Comparison of ENCODE assay signal across 24 cellular contexts in genomic region chr6:21128601-21129000, GRCh38.
"Had no signal": no experiment of that assay in that cellular context is flagged by ENCODE, and none has a peak within 500 bp of the region (broad histone marks: within the 10 kb centered on the region; RNA-seq: fewer than 3 reads in every experiment).

No MANE protein-coding gene starts in this region.

- H3K4me3 Mint-ChIP-seq: mesothelial cell of epicardium; naive thymus-derived CD4-positive, alpha-beta T cell had no signal

- H3K9me3 Mint-ChIP-seq: mesothelial cell of epicardium had no signal

- H3K4me1 ChIP-seq: foreskin keratinocyte, left lung, lower lobe of right lung had no signal

- H3K36me3 Mint-ChIP-seq: mesothelial cell of epicardium had no signal

- H3K27ac Mint-ChIP-seq: mesothelial cell of epicardium; naive thymus-derived CD4-positive, alpha-beta T cell had no signal

- H3K36me3 ChIP-seq: esophagus muscularis mucosa, gastrocnemius medialis, heart right ventricle, left lung, lower lobe of right lung had no signal

- H3K27ac ChIP-seq: coronary artery, dorsolateral prefrontal cortex, epithelial cell of prostate, esophagus muscularis mucosa, foreskin keratinocyte, gastrocnemius medialis, heart right ventricle, left lung, lower lobe of right lung had no signal

- H3K27me3 Mint-ChIP-seq: naive thymus-derived CD4-positive, alpha-beta T cell had no signal

- ATAC-seq: foreskin keratinocyte; gastrocnemius medialis; heart right ventricle; left cardiac atrium; left lung; left ventricle myocardium superior; lower lobe of right lung; mucosa of descending colon; naive thymus-derived CD4-positive, alpha-beta T cell had no signal

- H3K27me3 ChIP-seq: dorsolateral prefrontal cortex, esophagus muscularis mucosa, foreskin keratinocyte, gastrocnemius medialis, heart right ventricle, left lung had no signal

- H3K9me3 ChIP-seq: esophagus muscularis mucosa, gastrocnemius medialis, heart right ventricle, left lung, lower lobe of right lung, mucosa of descending colon had no signal

- FAIRE-seq: colon, endothelial cell of umbilical vein, keratinocyte had no signal

- H3K4me3 ChIP-seq: coronary artery, dorsolateral prefrontal cortex, esophagus muscularis mucosa, gastrocnemius medialis, heart right ventricle, left lung, lower lobe of right lung, mucosa of descending colon had no signal

- DNase-seq: dermis blood vessel endothelial cell; dorsolateral prefrontal cortex; effector CD4-positive, alpha-beta T cell; effector memory CD4-positive, alpha-beta T cell; foreskin keratinocyte; gastrocnemius medialis; glutamatergic neuron; head of caudate nucleus; heart right ventricle; hippocampal formation; left cardiac atrium; left lung; left ventricle myocardium superior; lower lobe of right lung; mesenchymal stem cell; mucosa of descending colon; naive thymus-derived CD4-positive, alpha-beta T cell had no signal
